In the genomic region with DNA sequence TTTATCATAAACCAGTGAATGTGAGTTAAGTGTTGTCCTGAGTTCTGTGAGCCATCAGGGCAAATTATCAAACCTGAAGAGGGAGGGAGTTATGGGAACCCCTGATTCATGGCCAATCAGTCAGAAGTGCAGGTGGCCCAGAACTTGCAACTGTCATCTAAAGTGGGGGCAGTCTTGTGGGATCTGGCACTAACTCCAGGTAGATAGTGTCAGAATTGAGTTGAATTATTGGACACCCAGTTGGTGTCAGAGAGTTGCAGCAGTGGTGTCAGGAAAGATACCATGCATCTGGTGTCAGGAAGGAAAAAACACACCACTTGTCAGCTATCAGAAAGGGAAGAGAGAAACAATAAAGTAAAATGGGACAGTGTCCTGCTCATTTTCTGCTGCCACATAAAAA, we compare ENCODE assay signal across 16 cellular contexts. TPM values are rescaled to one million over a fixed set of nuclear protein-coding genes. Genes with fewer than 3 reads are reported as not detected.
DNase-seq lines count a peak whose midpoint lies in the region; ATAC-seq, FAIRE-seq and TF ChIP-seq lines count a peak whose summit lies in the region.
"Had no signal": no experiment of that assay in that cellular context is flagged by ENCODE, and none has a peak within 500 bp of the region (broad histone marks: within the 10 kb centered on the region; RNA-seq: fewer than 3 reads in every experiment).

No MANE protein-coding gene starts in this region.

- peaks cover 0 to 9% (median 2%) of the 10 kb centered on the region in 12 donors for H3K9me3 ChIP-seq in heart left ventricle
- peaks cover 0 to 7% of the 10 kb centered on the region in 2 donors for H3K9me3 ChIP-seq in right atrium auricular region
- H3K9me3 ChIP-seq in uterus = no peaks in the 10 kb centered on the region

- TF ChIP-seq CTCF in heart left ventricle (IDR thresholded peaks at IDR 0.05) = no peak
- TF ChIP-seq CTCF in right atrium auricular region (IDR thresholded peaks at IDR 0.05) = no peak
- TF ChIP-seq CTCF in uterus (IDR thresholded peaks at IDR 0.05) = no peak

- intact Hi-C loops in Right ventricle myocardium inferior (cut with DNase I) (no loop called here), cardiac septum (cut with DNase I) (no loop called here), heart left ventricle (cut with DNase I) (loop anchor here in 3 of 10 donors (2.0 to 5.0 kb wide), 3 partner anchors 45 to 85 kb away; no protein-coding TSS in a partner anchor), uterus (cut with DNase I; ENCODE audit: low total_unique reads) (no loop called here)

- H3K4me1 ChIP-seq in heart left ventricle (peaks cover 0 to 15% (median 0%) of the 10 kb centered on the region in 12 donors), right atrium auricular region (peaks cover 0 to 26% of the 10 kb centered on the region in 2 donors), uterus (no peaks in the 10 kb centered on the region)

- TF ChIP-seq POLR2A in heart left ventricle (IDR thresholded peaks at IDR 0.05) = no peak
- no peak for TF ChIP-seq POLR2A in uterus (IDR thresholded peaks at IDR 0.05)

- H3K4me3 ChIP-seq in heart left ventricle = no peak overlapping the region
- no peak overlapping the region for H3K4me3 ChIP-seq in right atrium auricular region
- H3K4me3 ChIP-seq in uterus = no peak overlapping the region
- H3K4me3 ChIP-seq: BLaER1 treated with 17β-estradiol and CSF1 and Interleukin-3, amounts not matched to agents 10 nM and 100 nM had no signal

- H3K27ac ChIP-seq in heart left ventricle (peak overlapping the region in 5 of 12 donors; percentile 18 to 75 (median 58)), right atrium auricular region (peak overlapping the region; percentile 42 to 76), substantia nigra (ENCODE audit: low read depth, low read length, poor library complexity, severe bottlenecking) (no peak overlapping the region), uterus (no peak overlapping the region)
- H3K27ac ChIP-seq: BLaER1 treated with 17β-estradiol and CSF1 and Interleukin-3, amounts not matched to agents 10 nM and 100 nM had no signal

- no peak for FAIRE-seq in frontal cortex (lab: Jason Lieb, UNC)
- FAIRE-seq: GM19239, H54 had no signal

- peak; percentile 62 for ATAC-seq in Right ventricle myocardium inferior
- ATAC-seq in heart left ventricle = peak in 3 of 4 donors; percentile 35 to 58 (median 45)

- peaks cover 0 to 6% (median 0%) of the 10 kb centered on the region in 9 donors for H3K27me3 ChIP-seq in heart left ventricle
- no peaks in the 10 kb centered on the region for H3K27me3 ChIP-seq in right atrium auricular region
- no peaks in the 10 kb centered on the region for H3K27me3 ChIP-seq in uterus
- H3K27me3 ChIP-seq: BLaER1 treated with 17β-estradiol and CSF1 and Interleukin-3, amounts not matched to agents 10 nM and 100 nM had no signal

- DNase-seq in Right ventricle myocardium inferior (ENCODE audit: missing footprints) = no peak
- DNase-seq in cardiac septum (ENCODE audit: low spot score) = no peak
- DNase-seq in heart left ventricle = peak in 2 of 5 donors; percentile 41
- DNase-seq in right atrium auricular region (ENCODE audit: low spot score) = no peak
- DNase-seq in substantia nigra (lab: John Stamatoyannopoulos, UW) = no peak
- DNase-seq in uterus = no peak
- no peak for DNase-seq in frontal cortex (ENCODE audit: low spot score in 2 of 2)
- DNase-seq: ACHN; CD4-positive, CD25-positive, alpha-beta regulatory T cell; DMS53; GF-D8 had no signal

- H3K36me3 ChIP-seq in heart left ventricle = no peaks in the 10 kb centered on the region
- H3K36me3 ChIP-seq in right atrium auricular region = no peaks in the 10 kb centered on the region
- no peaks in the 10 kb centered on the region for H3K36me3 ChIP-seq in uterus
- H3K36me3 ChIP-seq: BLaER1 treated with 17β-estradiol and CSF1 and Interleukin-3, amounts not matched to agents 10 nM and 100 nM had no signal

RNA-seq across cellular contexts. Expression of gene CORIN, which starts 8.4 kb away (rescaled TPM):
- total RNA-seq in Right ventricle myocardium inferior = 53.9 TPM
- 3.4 TPM for total RNA-seq in cardiac septum
- total RNA-seq in heart left ventricle = 100 to 1,000 TPM in 1 of 9 donors, 10 to 100 TPM in 8; 20.5 to 130 (median 47.4) TPM
- 10 to 100 TPM in 1 of 2 donors, 1 to 10 TPM in 1; 5.6 to 35.8 TPM for polyA plus RNA-seq in heart left ventricle
- 100 to 1,000 TPM in 1 of 2 donors, 10 to 100 TPM in 1; 42.3 to 180 TPM for total RNA-seq in right atrium auricular region
- total RNA-seq in uterus = 1 to 10 TPM; 4.8 to 8.5 (median 6.4) TPM
- total RNA-seq in frontal cortex = 0.82 TPM
- total RNA-seq: A172, HT-29 had no signal
- polyA plus RNA-seq: CD4-positive, CD25-positive, alpha-beta regulatory T cell had no signal

Comparison
In these comparisons a context has a peak if more than half of its experiments do, and no peak if none do; other contexts are left out.
1. H3K27ac ChIP-seq: peak in right atrium auricular region (2 of 2); none in substantia nigra (single experiment) and uterus (0 of 2).